Comparison of ENCODE assay signal across 1 cellular context in the genomic region with DNA sequence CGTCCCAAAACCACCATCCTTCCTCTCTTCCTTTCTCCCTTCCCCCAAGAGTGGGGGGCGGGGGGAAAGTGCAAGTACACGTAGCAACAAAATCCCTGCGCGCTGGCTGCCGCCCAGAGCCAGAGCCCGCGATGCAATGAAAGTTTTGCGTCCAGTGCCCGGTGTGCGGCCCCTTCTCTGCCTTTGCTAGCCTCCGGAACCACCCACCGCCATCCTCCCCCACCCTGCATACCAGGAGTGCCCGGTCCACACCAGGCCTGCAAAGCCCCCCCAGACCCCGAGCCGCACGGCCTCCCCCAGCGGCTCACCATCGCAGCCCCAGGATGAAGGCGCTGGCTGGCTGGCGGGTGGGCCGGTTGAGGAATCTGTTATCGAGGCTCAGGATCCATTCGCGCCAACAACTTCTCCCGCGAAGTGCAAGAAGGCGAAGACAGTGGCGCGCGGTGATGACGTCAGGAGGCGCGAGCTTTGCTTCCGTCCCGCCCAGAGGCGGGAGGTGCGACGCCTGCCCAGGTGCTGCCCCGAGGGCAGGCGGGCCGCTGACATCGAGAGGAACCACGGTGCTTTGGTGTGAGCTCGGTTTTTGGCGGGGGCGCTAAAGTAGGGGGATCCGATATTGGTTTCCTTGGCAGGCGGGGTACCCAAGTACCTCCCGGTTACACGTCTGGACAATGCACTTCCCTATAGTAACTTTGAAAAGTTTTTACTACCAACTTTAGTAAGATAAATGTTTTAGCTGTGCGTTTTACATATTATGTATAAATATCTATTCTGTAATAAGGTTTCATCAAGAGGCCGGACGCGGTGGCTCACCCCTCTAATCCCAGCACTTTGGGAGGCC.
TF ChIP-seq lines count a peak whose summit lies in the region.

A gene with protein sequence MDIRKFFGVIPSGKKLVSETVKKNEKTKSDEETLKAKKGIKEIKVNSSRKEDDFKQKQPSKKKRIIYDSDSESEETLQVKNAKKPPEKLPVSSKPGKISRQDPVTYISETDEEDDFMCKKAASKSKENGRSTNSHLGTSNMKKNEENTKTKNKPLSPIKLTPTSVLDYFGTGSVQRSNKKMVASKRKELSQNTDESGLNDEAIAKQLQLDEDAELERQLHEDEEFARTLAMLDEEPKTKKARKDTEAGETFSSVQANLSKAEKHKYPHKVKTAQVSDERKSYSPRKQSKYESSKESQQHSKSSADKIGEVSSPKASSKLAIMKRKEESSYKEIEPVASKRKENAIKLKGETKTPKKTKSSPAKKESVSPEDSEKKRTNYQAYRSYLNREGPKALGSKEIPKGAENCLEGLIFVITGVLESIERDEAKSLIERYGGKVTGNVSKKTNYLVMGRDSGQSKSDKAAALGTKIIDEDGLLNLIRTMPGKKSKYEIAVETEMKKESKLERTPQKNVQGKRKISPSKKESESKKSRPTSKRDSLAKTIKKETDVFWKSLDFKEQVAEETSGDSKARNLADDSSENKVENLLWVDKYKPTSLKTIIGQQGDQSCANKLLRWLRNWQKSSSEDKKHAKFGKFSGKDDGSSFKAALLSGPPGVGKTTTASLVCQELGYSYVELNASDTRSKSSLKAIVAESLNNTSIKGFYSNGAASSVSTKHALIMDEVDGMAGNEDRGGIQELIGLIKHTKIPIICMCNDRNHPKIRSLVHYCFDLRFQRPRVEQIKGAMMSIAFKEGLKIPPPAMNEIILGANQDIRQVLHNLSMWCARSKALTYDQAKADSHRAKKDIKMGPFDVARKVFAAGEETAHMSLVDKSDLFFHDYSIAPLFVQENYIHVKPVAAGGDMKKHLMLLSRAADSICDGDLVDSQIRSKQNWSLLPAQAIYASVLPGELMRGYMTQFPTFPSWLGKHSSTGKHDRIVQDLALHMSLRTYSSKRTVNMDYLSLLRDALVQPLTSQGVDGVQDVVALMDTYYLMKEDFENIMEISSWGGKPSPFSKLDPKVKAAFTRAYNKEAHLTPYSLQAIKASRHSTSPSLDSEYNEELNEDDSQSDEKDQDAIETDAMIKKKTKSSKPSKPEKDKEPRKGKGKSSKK (minus strand): TSS at position 432 of the 841 bp plus-strand sequence. CDS start 121 bp downstream, at position 311.

TF ChIP-seq in HepG2, 621 proteins besides CTCF, POLR2A, EP300 and RAD21 (continued from another document and continues in another):
- TF ChIP-seq ZSCAN22 (CRISPR knock-in tag; IDR thresholded peaks at IDR 0.05), result peak; percentile 83; the same call in 1 of the 2 replicates
- TF ChIP-seq ZNF468 (CRISPR knock-in tag; IDR thresholded peaks at IDR 0.05), result peak; percentile 99
- TF ChIP-seq, protein P1, sequence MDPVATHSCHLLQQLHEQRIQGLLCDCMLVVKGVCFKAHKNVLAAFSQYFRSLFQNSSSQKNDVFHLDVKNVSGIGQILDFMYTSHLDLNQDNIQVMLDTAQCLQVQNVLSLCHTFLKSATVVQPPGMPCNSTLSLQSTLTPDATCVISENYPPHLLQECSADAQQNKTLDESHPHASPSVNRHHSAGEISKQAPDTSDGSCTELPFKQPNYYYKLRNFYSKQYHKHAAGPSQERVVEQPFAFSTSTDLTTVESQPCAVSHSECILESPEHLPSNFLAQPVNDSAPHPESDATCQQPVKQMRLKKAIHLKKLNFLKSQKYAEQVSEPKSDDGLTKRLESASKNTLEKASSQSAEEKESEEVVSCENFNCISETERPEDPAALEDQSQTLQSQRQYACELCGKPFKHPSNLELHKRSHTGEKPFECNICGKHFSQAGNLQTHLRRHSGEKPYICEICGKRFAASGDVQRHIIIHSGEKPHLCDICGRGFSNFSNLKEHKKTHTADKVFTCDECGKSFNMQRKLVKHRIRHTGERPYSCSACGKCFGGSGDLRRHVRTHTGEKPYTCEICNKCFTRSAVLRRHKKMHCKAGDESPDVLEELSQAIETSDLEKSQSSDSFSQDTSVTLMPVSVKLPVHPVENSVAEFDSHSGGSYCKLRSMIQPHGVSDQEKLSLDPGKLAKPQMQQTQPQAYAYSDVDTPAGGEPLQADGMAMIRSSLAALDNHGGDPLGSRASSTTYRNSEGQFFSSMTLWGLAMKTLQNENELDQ (CRISPR knock-in tag; IDR thresholded peaks at IDR 0.05; ENCODE audit: borderline replicate concordance), result peak; percentile 79; the same call in 1 of the 2 replicates
- TF ChIP-seq ZNF501 (CRISPR knock-in tag; IDR thresholded peaks at IDR 0.05), result peak; percentile 94
- TF ChIP-seq MEIS2 (CRISPR knock-in tag; IDR thresholded peaks at IDR 0.05), result peak; percentile 96
- TF ChIP-seq YEATS4 (CRISPR knock-in tag; IDR thresholded peaks at IDR 0.05; ENCODE audit: borderline replicate concordance), result peak; percentile 92; the same call in 1 of the 2 replicates
- TF ChIP-seq, protein P2, sequence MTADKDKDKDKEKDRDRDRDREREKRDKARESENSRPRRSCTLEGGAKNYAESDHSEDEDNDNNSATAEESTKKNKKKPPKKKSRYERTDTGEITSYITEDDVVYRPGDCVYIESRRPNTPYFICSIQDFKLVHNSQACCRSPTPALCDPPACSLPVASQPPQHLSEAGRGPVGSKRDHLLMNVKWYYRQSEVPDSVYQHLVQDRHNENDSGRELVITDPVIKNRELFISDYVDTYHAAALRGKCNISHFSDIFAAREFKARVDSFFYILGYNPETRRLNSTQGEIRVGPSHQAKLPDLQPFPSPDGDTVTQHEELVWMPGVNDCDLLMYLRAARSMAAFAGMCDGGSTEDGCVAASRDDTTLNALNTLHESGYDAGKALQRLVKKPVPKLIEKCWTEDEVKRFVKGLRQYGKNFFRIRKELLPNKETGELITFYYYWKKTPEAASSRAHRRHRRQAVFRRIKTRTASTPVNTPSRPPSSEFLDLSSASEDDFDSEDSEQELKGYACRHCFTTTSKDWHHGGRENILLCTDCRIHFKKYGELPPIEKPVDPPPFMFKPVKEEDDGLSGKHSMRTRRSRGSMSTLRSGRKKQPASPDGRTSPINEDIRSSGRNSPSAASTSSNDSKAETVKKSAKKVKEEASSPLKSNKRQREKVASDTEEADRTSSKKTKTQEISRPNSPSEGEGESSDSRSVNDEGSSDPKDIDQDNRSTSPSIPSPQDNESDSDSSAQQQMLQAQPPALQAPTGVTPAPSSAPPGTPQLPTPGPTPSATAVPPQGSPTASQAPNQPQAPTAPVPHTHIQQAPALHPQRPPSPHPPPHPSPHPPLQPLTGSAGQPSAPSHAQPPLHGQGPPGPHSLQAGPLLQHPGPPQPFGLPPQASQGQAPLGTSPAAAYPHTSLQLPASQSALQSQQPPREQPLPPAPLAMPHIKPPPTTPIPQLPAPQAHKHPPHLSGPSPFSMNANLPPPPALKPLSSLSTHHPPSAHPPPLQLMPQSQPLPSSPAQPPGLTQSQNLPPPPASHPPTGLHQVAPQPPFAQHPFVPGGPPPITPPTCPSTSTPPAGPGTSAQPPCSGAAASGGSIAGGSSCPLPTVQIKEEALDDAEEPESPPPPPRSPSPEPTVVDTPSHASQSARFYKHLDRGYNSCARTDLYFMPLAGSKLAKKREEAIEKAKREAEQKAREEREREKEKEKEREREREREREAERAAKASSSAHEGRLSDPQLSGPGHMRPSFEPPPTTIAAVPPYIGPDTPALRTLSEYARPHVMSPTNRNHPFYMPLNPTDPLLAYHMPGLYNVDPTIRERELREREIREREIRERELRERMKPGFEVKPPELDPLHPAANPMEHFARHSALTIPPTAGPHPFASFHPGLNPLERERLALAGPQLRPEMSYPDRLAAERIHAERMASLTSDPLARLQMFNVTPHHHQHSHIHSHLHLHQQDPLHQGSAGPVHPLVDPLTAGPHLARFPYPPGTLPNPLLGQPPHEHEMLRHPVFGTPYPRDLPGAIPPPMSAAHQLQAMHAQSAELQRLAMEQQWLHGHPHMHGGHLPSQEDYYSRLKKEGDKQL (CRISPR knock-in tag; IDR thresholded peaks at IDR 0.05; ENCODE audit: low read depth), result peak; percentile 77; the same call in 1 of the 2 replicates
- peak; percentile 97; the same call in 1 of the 2 replicates for TF ChIP-seq ZFYVE20 (CRISPR knock-in tag; IDR thresholded peaks at IDR 0.05; ENCODE audit: borderline replicate concordance, low read depth)
- TF ChIP-seq PAWR (CRISPR knock-in tag; IDR thresholded peaks at IDR 0.05; ENCODE audit: borderline replicate concordance), result 0 out of 2 replicates have a peak, but pooled peaks have one; percentile 73
- TF ChIP-seq ZNF333 (CRISPR knock-in tag; IDR thresholded peaks at IDR 0.05; ENCODE audit: borderline replicate concordance), result peak; percentile 97; the same call in 1 of the 2 replicates
- no peak for TF ChIP-seq HMG20B (CRISPR knock-in tag; conservative IDR thresholded peaks at IDR 0.05)
- peak; percentile 92; the same call in 1 of the 2 replicates for TF ChIP-seq ZNF484 (CRISPR knock-in tag; IDR thresholded peaks at IDR 0.05; ENCODE audit: borderline replicate concordance, low read depth)
- TF ChIP-seq, protein P3, sequence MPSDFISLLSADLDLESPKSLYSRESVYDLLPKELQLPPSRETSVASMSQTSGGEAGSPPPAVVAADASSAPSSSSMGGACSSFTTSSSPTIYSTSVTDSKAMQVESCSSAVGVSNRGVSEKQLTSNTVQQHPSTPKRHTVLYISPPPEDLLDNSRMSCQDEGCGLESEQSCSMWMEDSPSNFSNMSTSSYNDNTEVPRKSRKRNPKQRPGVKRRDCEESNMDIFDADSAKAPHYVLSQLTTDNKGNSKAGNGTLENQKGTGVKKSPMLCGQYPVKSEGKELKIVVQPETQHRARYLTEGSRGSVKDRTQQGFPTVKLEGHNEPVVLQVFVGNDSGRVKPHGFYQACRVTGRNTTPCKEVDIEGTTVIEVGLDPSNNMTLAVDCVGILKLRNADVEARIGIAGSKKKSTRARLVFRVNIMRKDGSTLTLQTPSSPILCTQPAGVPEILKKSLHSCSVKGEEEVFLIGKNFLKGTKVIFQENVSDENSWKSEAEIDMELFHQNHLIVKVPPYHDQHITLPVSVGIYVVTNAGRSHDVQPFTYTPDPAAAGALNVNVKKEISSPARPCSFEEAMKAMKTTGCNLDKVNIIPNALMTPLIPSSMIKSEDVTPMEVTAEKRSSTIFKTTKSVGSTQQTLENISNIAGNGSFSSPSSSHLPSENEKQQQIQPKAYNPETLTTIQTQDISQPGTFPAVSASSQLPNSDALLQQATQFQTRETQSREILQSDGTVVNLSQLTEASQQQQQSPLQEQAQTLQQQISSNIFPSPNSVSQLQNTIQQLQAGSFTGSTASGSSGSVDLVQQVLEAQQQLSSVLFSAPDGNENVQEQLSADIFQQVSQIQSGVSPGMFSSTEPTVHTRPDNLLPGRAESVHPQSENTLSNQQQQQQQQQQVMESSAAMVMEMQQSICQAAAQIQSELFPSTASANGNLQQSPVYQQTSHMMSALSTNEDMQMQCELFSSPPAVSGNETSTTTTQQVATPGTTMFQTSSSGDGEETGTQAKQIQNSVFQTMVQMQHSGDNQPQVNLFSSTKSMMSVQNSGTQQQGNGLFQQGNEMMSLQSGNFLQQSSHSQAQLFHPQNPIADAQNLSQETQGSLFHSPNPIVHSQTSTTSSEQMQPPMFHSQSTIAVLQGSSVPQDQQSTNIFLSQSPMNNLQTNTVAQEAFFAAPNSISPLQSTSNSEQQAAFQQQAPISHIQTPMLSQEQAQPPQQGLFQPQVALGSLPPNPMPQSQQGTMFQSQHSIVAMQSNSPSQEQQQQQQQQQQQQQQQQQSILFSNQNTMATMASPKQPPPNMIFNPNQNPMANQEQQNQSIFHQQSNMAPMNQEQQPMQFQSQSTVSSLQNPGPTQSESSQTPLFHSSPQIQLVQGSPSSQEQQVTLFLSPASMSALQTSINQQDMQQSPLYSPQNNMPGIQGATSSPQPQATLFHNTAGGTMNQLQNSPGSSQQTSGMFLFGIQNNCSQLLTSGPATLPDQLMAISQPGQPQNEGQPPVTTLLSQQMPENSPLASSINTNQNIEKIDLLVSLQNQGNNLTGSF (CRISPR knock-in tag; IDR thresholded peaks at IDR 0.05), result peak; percentile 96
- peak; percentile 96 for TF ChIP-seq ZNF775 (CRISPR knock-in tag; IDR thresholded peaks at IDR 0.05; ENCODE audit: borderline replicate concordance)
- TF ChIP-seq PAX8 (CRISPR knock-in tag; IDR thresholded peaks at IDR 0.05; ENCODE audit: borderline replicate concordance), result peak; percentile 24; the same call in 1 of the 2 replicates
- peak; percentile 98 for TF ChIP-seq ZNF30 (CRISPR knock-in tag; IDR thresholded peaks at IDR 0.05)
- TF ChIP-seq EHMT2 (IDR thresholded peaks at IDR 0.05; ENCODE audit: borderline replicate concordance, low read depth, low read length), result no peak
- TF ChIP-seq ARNT (IDR thresholded peaks at IDR 0.05), result no peak
- TF ChIP-seq ZNF629 (CRISPR knock-in tag; conservative IDR thresholded peaks at IDR 0.05), result peak; percentile 70
- TF ChIP-seq PCBP2 (optimal IDR thresholded peaks at IDR 0.05; ENCODE audit: low read depth, low read length, poor library complexity, severe bottlenecking), result no peak
- peak; percentile 61; the same call in 1 of the 2 replicates for TF ChIP-seq MIER3 (CRISPR knock-in tag; IDR thresholded peaks at IDR 0.05; ENCODE audit: borderline replicate concordance)
- TF ChIP-seq, protein P4, sequence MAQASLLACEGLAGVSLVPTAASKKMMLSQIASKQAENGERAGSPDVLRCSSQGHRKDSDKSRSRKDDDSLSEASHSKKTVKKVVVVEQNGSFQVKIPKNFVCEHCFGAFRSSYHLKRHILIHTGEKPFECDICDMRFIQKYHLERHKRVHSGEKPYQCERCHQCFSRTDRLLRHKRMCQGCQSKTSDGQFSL (CRISPR knock-in tag; IDR thresholded peaks at IDR 0.05), result peak; percentile 84; the same call in 1 of the 2 replicates
- TF ChIP-seq U2AF1 (optimal IDR thresholded peaks at IDR 0.05; ENCODE audit: low read depth, low read length), result no peak
- TF ChIP-seq MBNL3 (CRISPR knock-in tag; conservative IDR thresholded peaks at IDR 0.05), result no peak
- TF ChIP-seq ZNF713 (CRISPR knock-in tag; IDR thresholded peaks at IDR 0.05), result no peak; the same call in 1 of the 2 replicates
- TF ChIP-seq ZNF598 (CRISPR knock-in tag; IDR thresholded peaks at IDR 0.05; ENCODE audit: borderline replicate concordance), result peak; percentile 97; the same call in 1 of the 2 replicates
- TF ChIP-seq ZNF749 (CRISPR knock-in tag; IDR thresholded peaks at IDR 0.05; ENCODE audit: borderline replicate concordance), result peak; percentile 99
- TF ChIP-seq FOSL1 (CRISPR knock-in tag; IDR thresholded peaks at IDR 0.05; ENCODE audit: borderline replicate concordance), result no peak
- peak; percentile 99 for TF ChIP-seq ZFP36L1 (CRISPR knock-in tag; IDR thresholded peaks at IDR 0.05)
- TF ChIP-seq, protein P5, sequence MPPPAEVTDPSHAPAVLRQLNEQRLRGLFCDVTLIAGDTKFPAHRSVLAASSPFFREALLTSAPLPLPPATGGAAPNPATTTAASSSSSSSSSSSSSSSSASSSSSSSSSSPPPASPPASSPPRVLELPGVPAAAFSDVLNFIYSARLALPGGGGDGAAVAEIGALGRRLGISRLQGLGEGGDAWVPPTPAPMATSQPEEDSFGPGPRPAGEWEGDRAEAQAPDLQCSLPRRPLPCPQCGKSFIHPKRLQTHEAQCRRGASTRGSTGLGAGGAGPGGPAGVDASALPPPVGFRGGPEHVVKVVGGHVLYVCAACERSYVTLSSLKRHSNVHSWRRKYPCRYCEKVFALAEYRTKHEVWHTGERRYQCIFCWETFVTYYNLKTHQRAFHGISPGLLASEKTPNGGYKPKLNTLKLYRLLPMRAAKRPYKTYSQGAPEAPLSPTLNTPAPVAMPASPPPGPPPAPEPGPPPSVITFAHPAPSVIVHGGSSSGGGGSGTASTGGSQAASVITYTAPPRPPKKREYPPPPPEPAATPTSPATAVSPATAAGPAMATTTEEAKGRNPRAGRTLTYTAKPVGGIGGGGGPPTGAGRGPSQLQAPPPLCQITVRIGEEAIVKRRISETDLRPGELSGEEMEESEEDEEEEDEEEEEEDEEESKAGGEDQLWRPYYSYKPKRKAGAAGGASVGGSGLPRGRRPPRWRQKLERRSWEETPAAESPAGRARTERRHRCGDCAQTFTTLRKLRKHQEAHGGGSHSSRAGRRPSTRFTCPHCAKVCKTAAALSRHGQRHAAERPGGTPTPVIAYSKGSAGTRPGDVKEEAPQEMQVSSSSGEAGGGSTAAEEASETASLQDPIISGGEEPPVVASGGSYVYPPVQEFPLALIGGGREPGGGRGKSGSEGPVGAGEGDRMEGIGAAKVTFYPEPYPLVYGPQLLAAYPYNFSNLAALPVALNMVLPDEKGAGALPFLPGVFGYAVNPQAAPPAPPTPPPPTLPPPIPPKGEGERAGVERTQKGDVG (CRISPR knock-in tag; IDR thresholded peaks at IDR 0.05; ENCODE audit: borderline replicate concordance), result peak; percentile 94; the same call in 1 of the 2 replicates
- no peak for TF ChIP-seq EEA1 (CRISPR knock-in tag; IDR thresholded peaks at IDR 0.05; ENCODE audit: borderline replicate concordance)
